Comparison of ENCODE assay signal across 9 cellular contexts in genomic region chr11:96091476-96091875, GRCh38.
A peak's percentile ranks its signal among the peaks of the same experiment; 100 is the strongest.
DNase-seq lines count a peak whose midpoint lies in the region; ATAC-seq and FAIRE-seq lines count a peak whose summit lies in the region.
"Had no signal": no experiment of that assay in that cellular context is flagged by ENCODE, and none has a peak within 500 bp of the region (broad histone marks: within the 10 kb centered on the region; RNA-seq: fewer than 3 reads in every experiment).

No MANE protein-coding gene starts in this region.

- H4K91ac ChIP-seq in mesenchymal stem cell (ENCODE audit: low read length) = no peak overlapping the region

- ATAC-seq in GM21723 (IDR thresholded peaks at IDR 0.05; ENCODE audit: unreplicated experiment) = peak; percentile 70
- no peak for ATAC-seq in HG03571 (IDR thresholded peaks at IDR 0.05; ENCODE audit: unreplicated experiment)

- DNase-seq in ELR (ENCODE audit: low read depth) = peak; percentile 49
- DNase-seq in RCC 7860 (ENCODE audit: low spot score) = peak; percentile 39
- DNase-seq in mesenchymal stem cell = no peak
- DNase-seq in LoVo (ENCODE audit: low spot score) = no peak
- DNase-seq in amygdala (lab: John Stamatoyannopoulos, UW) = no peak
- DNase-seq: RPMI8226 had no signal

- H3K27me3 ChIP-seq in mesenchymal stem cell (ENCODE audit: control insufficient read depth in 1 of 2, insufficient read depth in 1 of 2, low read length in 2 of 2) = no peaks in the 10 kb centered on the region

- peak overlapping the region in 1 of 2 experiments; percentile 2 for H3K4me3 ChIP-seq in mesenchymal stem cell (ENCODE audit: insufficient read depth in 1 of 2, low read depth in 1 of 2, low read length in 2 of 2)

- H3K27ac ChIP-seq in mesenchymal stem cell (ENCODE audit: low read length, poor library complexity, severe bottlenecking) = peak overlapping the region; percentile 78

- H3K4me1 ChIP-seq in mesenchymal stem cell (ENCODE audit: control insufficient read depth, insufficient read depth, low read depth, low read length) = peaks cover 11% of the 10 kb centered on the region

- H2BK12ac ChIP-seq in mesenchymal stem cell (ENCODE audit: low read length in 2 of 2) = no peak overlapping the region

- FAIRE-seq in RCC 7860 (lab: Jason Lieb, UNC) = no peak
- FAIRE-seq: keratinocyte had no signal

- H3K36me3 ChIP-seq in mesenchymal stem cell (ENCODE audit: control insufficient read depth in 1 of 2, insufficient read depth in 2 of 2, low read depth in 1 of 2, low read length in 2 of 2) = peaks cover 15 to 28% of the 10 kb centered on the region in 2 experiments

- H3K23ac ChIP-seq in mesenchymal stem cell (ENCODE audit: low read length in 2 of 2) = no peak overlapping the region

- H3K4me2 ChIP-seq in mesenchymal stem cell (ENCODE audit: low read length, poor library complexity, severe bottlenecking) = no peak overlapping the region

- no peak overlapping the region for H2AK5ac ChIP-seq in mesenchymal stem cell (ENCODE audit: low read length, severe bottlenecking)

- H2BK15ac ChIP-seq in mesenchymal stem cell (ENCODE audit: low read depth, poor library complexity, severe bottlenecking) = no peak overlapping the region

- no peak overlapping the region for H2BK5ac ChIP-seq in mesenchymal stem cell (ENCODE audit: low read depth, low read length, poor library complexity, severe bottlenecking)

- H4K8ac ChIP-seq in mesenchymal stem cell (ENCODE audit: low read length) = no peak overlapping the region

- no peak overlapping the region for H3K4ac ChIP-seq in mesenchymal stem cell (ENCODE audit: low read depth in 1 of 2, low read length in 2 of 2)

- H3K9me3 ChIP-seq in mesenchymal stem cell (ENCODE audit: control insufficient read depth, low read length) = no peaks in the 10 kb centered on the region

- H3K79me1 ChIP-seq in mesenchymal stem cell (replicated peaks; ENCODE audit: low read length, poor library complexity, severe bottlenecking) = peaks cover 27% of the 10 kb centered on the region

- no peak overlapping the region for H2BK120ac ChIP-seq in mesenchymal stem cell (ENCODE audit: low read depth, low read length)

- WGBS in mesenchymal stem cell = 92% methylated on average over 1 of the region's 1 CpG

- peak overlapping the region in 1 of 2 experiments; percentile 26 for H3K18ac ChIP-seq in mesenchymal stem cell (ENCODE audit: low read depth in 1 of 2, low read length in 2 of 2)

- H3K14ac ChIP-seq in mesenchymal stem cell (ENCODE audit: low read length in 2 of 2) = no peak overlapping the region

- H2AFZ ChIP-seq in mesenchymal stem cell (ENCODE audit: low read depth, low read length) = no peak overlapping the region

- H3K9ac ChIP-seq in mesenchymal stem cell (ENCODE audit: low read length) = no peak overlapping the region

Comparison
In these comparisons a context has a peak if more than half of its experiments do, and no peak if none do; other contexts are left out.
1. DNase-seq: peak in ELR (single experiment) and RCC 7860 (single experiment); none in mesenchymal stem cell (single experiment), LoVo (single experiment) and amygdala (0 of 56).